In the genomic region with DNA sequence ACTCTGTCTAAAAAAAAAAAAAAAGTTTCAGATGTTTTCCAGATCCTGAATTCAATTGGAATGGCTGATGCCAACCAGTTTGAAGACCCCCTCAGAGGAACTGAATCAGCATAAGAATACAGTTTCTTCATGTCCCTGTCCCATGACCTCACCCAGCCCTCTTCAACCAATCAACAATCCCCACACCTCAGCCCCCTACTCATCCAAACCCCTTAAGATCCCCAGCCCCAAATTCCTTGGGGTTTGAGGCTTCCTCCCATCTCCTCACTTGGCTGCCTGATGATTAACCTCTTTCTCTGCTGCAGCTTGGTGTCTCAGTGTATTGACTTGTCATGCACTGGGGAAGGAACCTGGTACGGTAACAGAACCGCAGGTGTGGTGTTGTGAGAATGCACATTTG, we compare ENCODE assay signal across 2 cellular contexts.
TF ChIP-seq lines count a peak whose summit lies in the region.

No MANE protein-coding gene starts in this region.

TF ChIP-seq in IMR-90, 13 proteins besides CTCF, POLR2A, EP300 and RAD21:
- TF ChIP-seq, protein P1, sequence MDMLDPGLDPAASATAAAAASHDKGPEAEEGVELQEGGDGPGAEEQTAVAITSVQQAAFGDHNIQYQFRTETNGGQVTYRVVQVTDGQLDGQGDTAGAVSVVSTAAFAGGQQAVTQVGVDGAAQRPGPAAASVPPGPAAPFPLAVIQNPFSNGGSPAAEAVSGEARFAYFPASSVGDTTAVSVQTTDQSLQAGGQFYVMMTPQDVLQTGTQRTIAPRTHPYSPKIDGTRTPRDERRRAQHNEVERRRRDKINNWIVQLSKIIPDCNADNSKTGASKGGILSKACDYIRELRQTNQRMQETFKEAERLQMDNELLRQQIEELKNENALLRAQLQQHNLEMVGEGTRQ (IDR thresholded peaks at IDR 0.05; ENCODE audit: low read depth, low read length), result no peak
- TF ChIP-seq NFE2L2 (IDR thresholded peaks at IDR 0.05; ENCODE audit: low read depth, low read length) (no peak), BHLHE40 (IDR thresholded peaks at IDR 0.05; ENCODE audit: low read depth, low read length) (no peak), MXI1 (IDR thresholded peaks at IDR 0.05; ENCODE audit: borderline replicate concordance, low read depth, low read length) (no peak), SMC3 (IDR thresholded peaks at IDR 0.05; ENCODE audit: low read depth, low read length) (no peak), CHD1 (IDR thresholded peaks at IDR 0.05; ENCODE audit: low read depth, low read length) (no peak), RCOR1 (IDR thresholded peaks at IDR 0.05; ENCODE audit: insufficient replicate concordance, low read length) (no peak), CEBPB (IDR thresholded peaks at IDR 0.05; ENCODE audit: low read depth, low read length) (no peak), MAFK (IDR thresholded peaks at IDR 0.05; ENCODE audit: low read depth, low read length) (no peak), MAZ (IDR thresholded peaks at IDR 0.05; ENCODE audit: borderline replicate concordance, low read depth, low read length) (no peak), RFX5 (IDR thresholded peaks at IDR 0.05; ENCODE audit: low read depth, low read length) (no peak), FOS (IDR thresholded peaks at IDR 0.05; ENCODE audit: low read depth, low read length) (no peak)
- TF ChIP-seq, protein P2, sequence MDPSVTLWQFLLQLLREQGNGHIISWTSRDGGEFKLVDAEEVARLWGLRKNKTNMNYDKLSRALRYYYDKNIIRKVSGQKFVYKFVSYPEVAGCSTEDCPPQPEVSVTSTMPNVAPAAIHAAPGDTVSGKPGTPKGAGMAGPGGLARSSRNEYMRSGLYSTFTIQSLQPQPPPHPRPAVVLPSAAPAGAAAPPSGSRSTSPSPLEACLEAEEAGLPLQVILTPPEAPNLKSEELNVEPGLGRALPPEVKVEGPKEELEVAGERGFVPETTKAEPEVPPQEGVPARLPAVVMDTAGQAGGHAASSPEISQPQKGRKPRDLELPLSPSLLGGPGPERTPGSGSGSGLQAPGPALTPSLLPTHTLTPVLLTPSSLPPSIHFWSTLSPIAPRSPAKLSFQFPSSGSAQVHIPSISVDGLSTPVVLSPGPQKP (IDR thresholded peaks at IDR 0.05; ENCODE audit: borderline replicate concordance, low read depth, low read length), result no peak

TF ChIP-seq in H1, 55 proteins besides CTCF, POLR2A, EP300 and RAD21:
- TF ChIP-seq YY1 (IDR thresholded peaks at IDR 0.05; ENCODE audit: low read depth, low read length) (no peak), JUND (IDR thresholded peaks at IDR 0.05; ENCODE audit: low read length) (0 out of 2 replicates have a peak, but pooled peaks have one; percentile 11)
